1 cellular context compared by ENCODE assay signal in genomic region chr7:74657692-74658170, GRCh38.
TF ChIP-seq lines count a peak whose summit lies in the region.

Gene GTF2I (plus strand): TSS chr7:74657718. CDS start chr7:74689129, 31,411 bp downstream.

TF ChIP-seq in K562, 482 proteins besides CTCF, POLR2A, EP300 and RAD21 (continued from another document and continues in another):
- TF ChIP-seq, protein P1, sequence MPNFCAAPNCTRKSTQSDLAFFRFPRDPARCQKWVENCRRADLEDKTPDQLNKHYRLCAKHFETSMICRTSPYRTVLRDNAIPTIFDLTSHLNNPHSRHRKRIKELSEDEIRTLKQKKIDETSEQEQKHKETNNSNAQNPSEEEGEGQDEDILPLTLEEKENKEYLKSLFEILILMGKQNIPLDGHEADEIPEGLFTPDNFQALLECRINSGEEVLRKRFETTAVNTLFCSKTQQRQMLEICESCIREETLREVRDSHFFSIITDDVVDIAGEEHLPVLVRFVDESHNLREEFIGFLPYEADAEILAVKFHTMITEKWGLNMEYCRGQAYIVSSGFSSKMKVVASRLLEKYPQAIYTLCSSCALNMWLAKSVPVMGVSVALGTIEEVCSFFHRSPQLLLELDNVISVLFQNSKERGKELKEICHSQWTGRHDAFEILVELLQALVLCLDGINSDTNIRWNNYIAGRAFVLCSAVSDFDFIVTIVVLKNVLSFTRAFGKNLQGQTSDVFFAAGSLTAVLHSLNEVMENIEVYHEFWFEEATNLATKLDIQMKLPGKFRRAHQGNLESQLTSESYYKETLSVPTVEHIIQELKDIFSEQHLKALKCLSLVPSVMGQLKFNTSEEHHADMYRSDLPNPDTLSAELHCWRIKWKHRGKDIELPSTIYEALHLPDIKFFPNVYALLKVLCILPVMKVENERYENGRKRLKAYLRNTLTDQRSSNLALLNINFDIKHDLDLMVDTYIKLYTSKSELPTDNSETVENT (CRISPR knock-in tag; IDR thresholded peaks at IDR 0.05), result peak; percentile 75
- TF ChIP-seq E2F5 (CRISPR knock-in tag; IDR thresholded peaks at IDR 0.05), result no peak
- TF ChIP-seq ZNF75A (CRISPR knock-in tag; IDR thresholded peaks at IDR 0.05), result no peak
- no peak for TF ChIP-seq SREBF2 (CRISPR knock-in tag; IDR thresholded peaks at IDR 0.05)
- TF ChIP-seq, protein P2, sequence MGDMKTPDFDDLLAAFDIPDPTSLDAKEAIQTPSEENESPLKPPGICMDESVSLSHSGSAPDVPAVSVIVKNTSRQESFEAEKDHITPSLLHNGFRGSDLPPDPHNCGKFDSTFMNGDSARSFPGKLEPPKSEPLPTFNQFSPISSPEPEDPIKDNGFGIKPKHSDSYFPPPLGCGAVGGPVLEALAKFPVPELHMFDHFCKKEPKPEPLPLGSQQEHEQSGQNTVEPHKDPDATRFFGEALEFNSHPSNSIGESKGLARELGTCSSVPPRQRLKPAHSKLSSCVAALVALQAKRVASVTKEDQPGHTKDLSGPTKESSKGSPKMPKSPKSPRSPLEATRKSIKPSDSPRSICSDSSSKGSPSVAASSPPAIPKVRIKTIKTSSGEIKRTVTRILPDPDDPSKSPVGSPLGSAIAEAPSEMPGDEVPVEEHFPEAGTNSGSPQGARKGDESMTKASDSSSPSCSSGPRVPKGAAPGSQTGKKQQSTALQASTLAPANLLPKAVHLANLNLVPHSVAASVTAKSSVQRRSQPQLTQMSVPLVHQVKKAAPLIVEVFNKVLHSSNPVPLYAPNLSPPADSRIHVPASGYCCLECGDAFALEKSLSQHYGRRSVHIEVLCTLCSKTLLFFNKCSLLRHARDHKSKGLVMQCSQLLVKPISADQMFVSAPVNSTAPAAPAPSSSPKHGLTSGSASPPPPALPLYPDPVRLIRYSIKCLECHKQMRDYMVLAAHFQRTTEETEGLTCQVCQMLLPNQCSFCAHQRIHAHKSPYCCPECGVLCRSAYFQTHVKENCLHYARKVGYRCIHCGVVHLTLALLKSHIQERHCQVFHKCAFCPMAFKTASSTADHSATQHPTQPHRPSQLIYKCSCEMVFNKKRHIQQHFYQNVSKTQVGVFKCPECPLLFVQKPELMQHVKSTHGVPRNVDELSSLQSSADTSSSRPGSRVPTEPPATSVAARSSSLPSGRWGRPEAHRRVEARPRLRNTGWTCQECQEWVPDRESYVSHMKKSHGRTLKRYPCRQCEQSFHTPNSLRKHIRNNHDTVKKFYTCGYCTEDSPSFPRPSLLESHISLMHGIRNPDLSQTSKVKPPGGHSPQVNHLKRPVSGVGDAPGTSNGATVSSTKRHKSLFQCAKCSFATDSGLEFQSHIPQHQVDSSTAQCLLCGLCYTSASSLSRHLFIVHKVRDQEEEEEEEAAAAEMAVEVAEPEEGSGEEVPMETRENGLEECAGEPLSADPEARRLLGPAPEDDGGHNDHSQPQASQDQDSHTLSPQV (IDR thresholded peaks at IDR 0.05), result 0 out of 2 replicates have a peak, but pooled peaks have one; percentile 12
- no peak for TF ChIP-seq SMARCE1 (IDR thresholded peaks at IDR 0.05)
- TF ChIP-seq SUPT5H (IDR thresholded peaks at IDR 0.05), result peak; percentile 57; the same call in 1 of the 2 replicates
- TF ChIP-seq EGR1 (conservative IDR thresholded peaks at IDR 0.05), result peak; percentile 48; the same call in 1 of the 2 replicates
- TF ChIP-seq, protein P3, sequence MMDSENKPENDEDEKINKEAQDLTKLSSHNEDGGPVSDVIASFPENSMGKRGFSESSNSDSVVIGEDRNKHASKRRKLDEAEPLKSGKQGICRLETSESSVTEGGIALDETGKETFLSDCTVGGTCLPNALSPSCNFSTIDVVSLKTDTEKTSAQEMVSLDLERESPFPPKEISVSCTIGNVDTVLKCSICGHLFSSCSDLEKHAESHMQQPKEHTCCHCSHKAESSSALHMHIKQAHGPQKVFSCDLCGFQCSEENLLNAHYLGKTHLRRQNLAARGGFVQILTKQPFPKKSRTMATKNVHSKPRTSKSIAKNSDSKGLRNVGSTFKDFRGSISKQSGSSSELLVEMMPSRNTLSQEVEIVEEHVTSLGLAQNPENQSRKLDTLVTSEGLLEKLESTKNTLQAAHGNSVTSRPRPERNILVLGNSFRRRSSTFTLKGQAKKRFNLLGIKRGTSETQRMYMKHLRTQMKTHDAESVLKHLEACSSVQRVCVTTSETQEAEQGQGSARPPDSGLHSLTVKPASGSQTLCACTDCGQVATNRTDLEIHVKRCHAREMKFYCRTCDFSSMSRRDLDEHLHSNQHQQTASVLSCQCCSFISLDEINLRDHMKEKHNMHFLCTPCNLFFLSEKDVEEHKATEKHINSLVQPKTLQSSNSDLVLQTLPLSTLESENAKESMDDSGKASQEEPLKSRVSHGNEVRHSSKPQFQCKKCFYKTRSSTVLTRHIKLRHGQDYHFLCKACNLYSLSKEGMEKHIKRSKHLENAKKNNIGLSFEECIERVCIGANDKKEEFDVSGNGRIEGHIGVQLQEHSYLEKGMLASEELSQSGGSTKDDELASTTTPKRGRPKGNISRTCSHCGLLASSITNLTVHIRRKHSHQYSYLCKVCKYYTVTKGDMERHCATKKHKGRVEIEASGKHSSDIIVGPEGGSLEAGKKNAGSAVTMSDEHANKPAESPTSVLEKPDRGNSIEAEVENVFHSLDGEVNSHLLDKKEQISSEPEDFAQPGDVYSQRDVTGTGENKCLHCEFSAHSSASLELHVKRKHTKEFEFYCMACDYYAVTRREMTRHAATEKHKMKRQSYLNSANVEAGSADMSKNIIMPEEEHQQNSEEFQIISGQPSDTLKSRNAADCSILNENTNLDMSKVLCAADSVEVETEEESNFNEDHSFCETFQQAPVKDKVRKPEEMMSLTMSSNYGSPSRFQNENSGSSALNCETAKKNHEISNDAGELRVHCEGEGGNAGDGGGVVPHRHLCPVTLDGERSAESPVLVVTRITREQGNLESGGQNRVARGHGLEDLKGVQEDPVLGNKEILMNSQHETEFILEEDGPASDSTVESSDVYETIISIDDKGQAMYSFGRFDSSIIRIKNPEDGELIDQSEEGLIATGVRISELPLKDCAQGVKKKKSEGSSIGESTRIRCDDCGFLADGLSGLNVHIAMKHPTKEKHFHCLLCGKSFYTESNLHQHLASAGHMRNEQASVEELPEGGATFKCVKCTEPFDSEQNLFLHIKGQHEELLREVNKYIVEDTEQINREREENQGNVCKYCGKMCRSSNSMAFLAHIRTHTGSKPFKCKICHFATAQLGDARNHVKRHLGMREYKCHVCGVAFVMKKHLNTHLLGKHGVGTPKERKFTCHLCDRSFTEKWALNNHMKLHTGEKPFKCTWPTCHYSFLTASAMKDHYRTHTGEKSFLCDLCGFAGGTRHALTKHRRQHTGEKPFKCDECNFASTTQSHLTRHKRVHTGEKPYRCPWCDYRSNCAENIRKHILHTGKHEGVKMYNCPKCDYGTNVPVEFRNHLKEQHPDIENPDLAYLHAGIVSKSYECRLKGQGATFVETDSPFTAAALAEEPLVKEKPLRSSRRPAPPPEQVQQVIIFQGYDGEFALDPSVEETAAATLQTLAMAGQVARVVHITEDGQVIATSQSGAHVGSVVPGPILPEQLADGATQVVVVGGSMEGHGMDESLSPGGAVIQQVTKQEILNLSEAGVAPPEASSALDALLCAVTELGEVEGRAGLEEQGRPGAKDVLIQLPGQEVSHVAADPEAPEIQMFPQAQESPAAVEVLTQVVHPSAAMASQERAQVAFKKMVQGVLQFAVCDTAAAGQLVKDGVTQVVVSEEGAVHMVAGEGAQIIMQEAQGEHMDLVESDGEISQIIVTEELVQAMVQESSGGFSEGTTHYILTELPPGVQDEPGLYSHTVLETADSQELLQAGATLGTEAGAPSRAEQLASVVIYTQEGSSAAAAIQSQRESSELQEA (IDR thresholded peaks at IDR 0.05; ENCODE audit: low read depth), result peak; percentile 31; the same call in 1 of the 2 replicates
- TF ChIP-seq CBX3 (IDR thresholded peaks at IDR 0.05; ENCODE audit: borderline replicate concordance in 1 of 2, low read length in 2 of 2), result no peak
- TF ChIP-seq ZFX (CRISPR knock-in tag; IDR thresholded peaks at IDR 0.05), result peak; percentile 87
- peak; percentile 20 for TF ChIP-seq CCNT2 (IDR thresholded peaks at IDR 0.05; ENCODE audit: borderline replicate concordance, extremely low read depth, insufficient read length, low read depth, low read length)
- peak; percentile 21; the same call in 1 of the 2 replicates for TF ChIP-seq TGIF2 (CRISPR knock-in tag; IDR thresholded peaks at IDR 0.05)
- TF ChIP-seq NONO (IDR thresholded peaks at IDR 0.05; ENCODE audit: low read depth in 2 of 2, low read length in 1 of 2), result peak; percentile 58 to 63
- peak; percentile 53; the same call in 1 of the 2 replicates for TF ChIP-seq MTA3 (IDR thresholded peaks at IDR 0.05; ENCODE audit: borderline replicate concordance)
- peak; percentile 19; the same call in 1 of the 2 replicates for TF ChIP-seq ZNF384 (IDR thresholded peaks at IDR 0.05; ENCODE audit: low read depth, low read length)
- TF ChIP-seq, protein P4, sequence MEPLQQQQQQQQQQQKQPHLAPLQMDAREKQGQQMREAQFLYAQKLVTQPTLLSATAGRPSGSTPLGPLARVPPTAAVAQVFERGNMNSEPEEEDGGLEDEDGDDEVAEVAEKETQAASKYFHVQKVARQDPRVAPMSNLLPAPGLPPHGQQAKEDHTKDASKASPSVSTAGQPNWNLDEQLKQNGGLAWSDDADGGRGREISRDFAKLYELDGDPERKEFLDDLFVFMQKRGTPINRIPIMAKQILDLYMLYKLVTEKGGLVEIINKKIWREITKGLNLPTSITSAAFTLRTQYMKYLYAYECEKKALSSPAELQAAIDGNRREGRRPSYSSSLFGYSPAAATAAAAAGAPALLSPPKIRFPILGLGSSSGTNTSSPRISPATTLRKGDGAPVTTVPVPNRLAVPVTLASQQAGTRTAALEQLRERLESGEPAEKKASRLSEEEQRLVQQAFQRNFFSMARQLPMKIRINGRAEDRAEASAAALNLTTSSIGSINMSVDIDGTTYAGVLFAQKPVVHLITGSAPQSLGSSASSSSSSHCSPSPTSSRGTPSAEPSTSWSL (CRISPR knock-in tag; IDR thresholded peaks at IDR 0.05; ENCODE audit: borderline replicate concordance), result peak; percentile 73; the same call in 1 of the 2 replicates
- TF ChIP-seq ZNF584 (CRISPR knock-in tag; IDR thresholded peaks at IDR 0.05; ENCODE audit: low read depth), result peak; percentile 56; the same call in 1 of the 2 replicates
- TF ChIP-seq HOMEZ (CRISPR knock-in tag; IDR thresholded peaks at IDR 0.05), result 0 out of 2 replicates have a peak, but pooled peaks have one; percentile 26
- peak in 1 of 3 experiments; percentile 63 for TF ChIP-seq YY1 (IDR thresholded peaks at IDR 0.05; ENCODE audit: borderline replicate concordance in 1 of 3, control insufficient read depth in 1 of 3, extremely low read depth in 1 of 3, insufficient read depth in 3 of 3, insufficient read length in 1 of 3, insufficient replicate concordance in 2 of 3, low read depth in 1 of 3, low read length in 2 of 3)
- TF ChIP-seq EP400 (IDR thresholded peaks at IDR 0.05), result peak; percentile 66; the same call in 1 of the 2 replicates
- TF ChIP-seq, protein P5, sequence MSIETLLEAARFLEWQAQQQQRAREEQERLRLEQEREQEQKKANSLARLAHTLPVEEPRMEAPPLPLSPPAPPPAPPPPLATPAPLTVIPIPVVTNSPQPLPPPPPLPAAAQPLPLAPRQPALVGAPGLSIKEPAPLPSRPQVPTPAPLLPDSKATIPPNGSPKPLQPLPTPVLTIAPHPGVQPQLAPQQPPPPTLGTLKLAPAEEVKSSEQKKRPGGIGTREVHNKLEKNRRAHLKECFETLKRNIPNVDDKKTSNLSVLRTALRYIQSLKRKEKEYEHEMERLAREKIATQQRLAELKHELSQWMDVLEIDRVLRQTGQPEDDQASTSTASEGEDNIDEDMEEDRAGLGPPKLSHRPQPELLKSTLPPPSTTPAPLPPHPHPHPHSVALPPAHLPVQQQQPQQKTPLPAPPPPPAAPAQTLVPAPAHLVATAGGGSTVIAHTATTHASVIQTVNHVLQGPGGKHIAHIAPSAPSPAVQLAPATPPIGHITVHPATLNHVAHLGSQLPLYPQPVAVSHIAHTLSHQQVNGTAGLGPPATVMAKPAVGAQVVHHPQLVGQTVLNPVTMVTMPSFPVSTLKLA (conservative IDR thresholded peaks at IDR 0.05), result peak; percentile 32 to 66; a peak in 3 of 4 replicates
- no peak for TF ChIP-seq DMBX1 (CRISPR knock-in tag; IDR thresholded peaks at IDR 0.05; ENCODE audit: borderline replicate concordance)
- no peak for TF ChIP-seq ZNF274 (IDR thresholded peaks at IDR 0.05; ENCODE audit: borderline replicate concordance, low read depth, low read length)
- TF ChIP-seq NFE2 (IDR thresholded peaks at IDR 0.05; ENCODE audit: low read depth), result no peak
- TF ChIP-seq ZBTB7A (IDR thresholded peaks at IDR 0.05; ENCODE audit: borderline replicate concordance, control insufficient read depth, low read depth, low read length), result peak; percentile 79
- 0 out of 2 replicates have a peak, but pooled peaks have one; percentile 56 for TF ChIP-seq NR2F6 (CRISPR knock-in tag; IDR thresholded peaks at IDR 0.05)
